ENCODE assay signal across 14 cellular contexts in the genomic region with DNA sequence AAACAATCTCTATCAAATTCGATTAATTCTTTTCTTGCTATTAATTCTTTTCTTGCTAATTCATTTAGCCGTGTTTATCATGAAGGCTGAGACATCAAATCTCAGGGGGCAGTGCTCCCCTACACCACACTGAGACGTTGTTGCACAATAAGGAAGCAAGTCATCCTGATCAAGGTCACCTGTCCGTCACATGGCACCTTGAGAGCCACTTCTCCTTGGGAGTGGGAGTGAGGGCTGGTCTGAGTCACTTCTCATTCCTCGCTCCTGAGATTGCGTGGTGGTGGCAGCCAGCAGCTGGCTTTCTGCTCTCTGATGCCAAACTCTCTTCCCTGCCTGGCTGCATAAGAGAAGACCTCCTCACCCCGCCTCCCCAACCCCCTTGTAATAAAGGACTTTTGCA.
DNase-seq lines count a peak whose midpoint lies in the region; ATAC-seq and TF ChIP-seq lines count a peak whose summit lies in the region.
"Had no signal": no experiment of that assay in that cellular context is flagged by ENCODE, and none has a peak within 500 bp of the region (broad histone marks: within the 10 kb centered on the region; RNA-seq: fewer than 3 reads in every experiment).

No MANE protein-coding gene starts in this region.

- 82% methylated on average over 7 of the region's 7 CpGs for WGBS in esophagus muscularis mucosa
- no CpG with 5 or more reads among the region's 7 CpGs for WGBS in trophoblast cell (ENCODE audit: extremely low coverage, insufficient coverage, insufficient read length)

- no peaks in the 10 kb centered on the region for H3K79me1 ChIP-seq in trophoblast cell (ENCODE audit: low read length)

- H3K4me2 ChIP-seq in trophoblast cell (ENCODE audit: low read length) = no peak overlapping the region

- H3K14ac ChIP-seq in trophoblast cell (ENCODE audit: low read length) = no peak overlapping the region

- TF ChIP-seq POLR2A in esophagus muscularis mucosa (IDR thresholded peaks at IDR 0.05; ENCODE audit: low read depth) = no peak
- TF ChIP-seq POLR2A in Peyer's patch (IDR thresholded peaks at IDR 0.05) = no peak

- H3K36me3 ChIP-seq in esophagus muscularis mucosa (no peaks in the 10 kb centered on the region), trophoblast cell (ENCODE audit: control insufficient read depth in 1 of 2, insufficient read depth in 2 of 2, low read length in 2 of 2) (no peaks in the 10 kb centered on the region), Peyer's patch (no peaks in the 10 kb centered on the region)

- TF ChIP-seq CTCF in esophagus muscularis mucosa (IDR thresholded peaks at IDR 0.05) (no peak), Peyer's patch (IDR thresholded peaks at IDR 0.05) (no peak)

- no peak overlapping the region for H2BK12ac ChIP-seq in trophoblast cell (ENCODE audit: low read length)

- TF ChIP-seq EP300 in esophagus muscularis mucosa (IDR thresholded peaks at IDR 0.05) = no peak

- no peak overlapping the region for H2AK5ac ChIP-seq in trophoblast cell (ENCODE audit: low read length)

- no peak overlapping the region for H3K9ac ChIP-seq in trophoblast cell (ENCODE audit: low read length)

- DNase-seq in GM03348 (ENCODE audit: low spot score) = peak; percentile 49
- peak; percentile 10 for DNase-seq in NCI-H226
- peak; percentile 86 for DNase-seq in esophagus muscularis mucosa (ENCODE audit: extremely low spot score)
- DNase-seq in trophoblast cell = peak; percentile 28 to 53
- no peak for DNase-seq in SHP77 treated with DMSO at 0.1 percent for 48 hours (lab: John Stamatoyannopoulos, UW)
- DNase-seq in Peyer's patch = no peak
- DNase-seq: activated CD8-positive, alpha-beta memory T cell treated with anti-CD3 and anti-CD28 coated beads, Interleukin-2, amount 50 U/mL, for 4 hours; activated naive CD8-positive, alpha-beta T cell treated with anti-CD3 and anti-CD28 coated beads, Interleukin-2, amount 50 U/mL, for 24 hours; COR-L47; NCI-H1694; NCI-H774 had no signal

- no peak overlapping the region for H4K91ac ChIP-seq in trophoblast cell (ENCODE audit: low read depth, low read length)

- ATAC-seq in GM19452 (IDR thresholded peaks at IDR 0.05; ENCODE audit: unreplicated experiment) = no peak

- intact Hi-C loops in esophagus muscularis mucosa (cut with DNase I) = no loop called here

- H3K4me3 ChIP-seq in esophagus muscularis mucosa (no peak overlapping the region), trophoblast cell (ENCODE audit: low read depth, low read length) (no peak overlapping the region), Peyer's patch (no peak overlapping the region)
- H3K4me3 ChIP-seq: SK-N-MC, skin epidermis had no signal

- H3K9me3 ChIP-seq in esophagus muscularis mucosa = no peaks in the 10 kb centered on the region
- H3K9me3 ChIP-seq in trophoblast cell (ENCODE audit: insufficient read depth, low read depth, low read length) = peaks cover 2% of the 10 kb centered on the region
- H3K9me3 ChIP-seq in Peyer's patch = no peaks in the 10 kb centered on the region

- H4K12ac ChIP-seq in trophoblast cell (ENCODE audit: low read depth, low read length) = no peak overlapping the region

- no peaks in the 10 kb centered on the region for H3K79me2 ChIP-seq in trophoblast cell (ENCODE audit: control insufficient read depth, insufficient read depth, low read length, poor library complexity)

- no peak overlapping the region for H3K18ac ChIP-seq in trophoblast cell (ENCODE audit: low read length)

- no peak overlapping the region for H2BK5ac ChIP-seq in trophoblast cell (ENCODE audit: low read depth, low read length, poor library complexity)

- no peak overlapping the region for H3K4ac ChIP-seq in trophoblast cell (ENCODE audit: low read depth, low read length)

- H3K27ac ChIP-seq in esophagus muscularis mucosa (replicated peaks in 1 of 4) (no peak overlapping the region), trophoblast cell (ENCODE audit: low read depth, low read length) (no peak overlapping the region), Peyer's patch (no peak overlapping the region)
- H3K27ac ChIP-seq: SK-N-MC, skin epidermis had no signal

- H3K27me3 ChIP-seq in esophagus muscularis mucosa = no peaks in the 10 kb centered on the region
- H3K27me3 ChIP-seq in trophoblast cell (ENCODE audit: insufficient read depth, low read length) = no peaks in the 10 kb centered on the region
- H3K27me3 ChIP-seq in Peyer's patch = no peaks in the 10 kb centered on the region

- H3K23ac ChIP-seq in trophoblast cell (ENCODE audit: low read length) = no peak overlapping the region

- H2BK120ac ChIP-seq in trophoblast cell (ENCODE audit: insufficient read depth, low read length, poor library complexity) = no peak overlapping the region

- no peak overlapping the region for H2AFZ ChIP-seq in trophoblast cell (ENCODE audit: insufficient read depth, low read length, poor library complexity)

- H3K4me1 ChIP-seq in esophagus muscularis mucosa = no peaks in the 10 kb centered on the region
- peaks cover 0 to 3% of the 10 kb centered on the region in 2 experiments for H3K4me1 ChIP-seq in trophoblast cell (ENCODE audit: control insufficient read depth in 1 of 2, insufficient read depth in 2 of 2, low read length in 2 of 2)
- H3K4me1 ChIP-seq in Peyer's patch = no peaks in the 10 kb centered on the region

- no peak overlapping the region for H4K8ac ChIP-seq in trophoblast cell (ENCODE audit: low read depth, low read length)

Comparison
In these comparisons a context has a peak if more than half of its experiments do, and no peak if none do; other contexts are left out.
1. DNase-seq: peak in GM03348 (single experiment), NCI-H226 (single experiment), esophagus muscularis mucosa (single experiment) and trophoblast cell (2 of 2); none in SHP77 treated with DMSO at 0.1 percent for 48 hours (single experiment) and Peyer's patch (0 of 3).